In the genomic region with DNA sequence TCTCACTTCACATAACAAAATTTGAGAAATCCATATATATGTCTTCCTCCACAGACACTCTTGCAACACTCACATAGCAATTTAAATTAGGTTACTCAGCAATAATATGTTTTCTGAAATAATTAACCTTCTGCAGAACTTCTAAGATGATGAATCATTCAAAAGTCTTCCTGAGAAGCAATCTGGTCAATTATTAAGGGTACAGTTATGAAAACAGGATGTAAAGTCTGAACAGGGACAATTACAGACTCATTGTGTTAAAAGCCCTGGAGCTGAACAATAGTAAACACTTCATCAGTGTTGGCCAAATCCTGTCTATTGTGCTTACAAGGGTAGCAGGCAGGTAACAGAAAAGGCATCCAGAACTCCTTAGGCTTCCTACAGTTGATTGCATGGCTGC, we compare ENCODE assay signal across 11 cellular contexts.
DNase-seq lines count a peak whose midpoint lies in the region; ATAC-seq, FAIRE-seq and TF ChIP-seq lines count a peak whose summit lies in the region.
"Had no signal": no experiment of that assay in that cellular context is flagged by ENCODE, and none has a peak within 500 bp of the region (broad histone marks: within the 10 kb centered on the region; RNA-seq: fewer than 3 reads in every experiment).

No MANE protein-coding gene starts in this region.

- no peaks in the 10 kb centered on the region for H3K79me2 ChIP-seq in astrocyte (ENCODE audit: insufficient read depth, low read length)

- H3K9me3 Mint-ChIP-seq in astrocyte (ENCODE audit: unreplicated experiment), result no peaks in the 10 kb centered on the region
- H3K9me3 Mint-ChIP-seq in activated CD8-positive, alpha-beta T cell treated with anti-CD3 and anti-CD28 coated beads for 36 hours, result no peaks in the 10 kb centered on the region

- TF ChIP-seq CTCF in astrocyte (IDR thresholded peaks at IDR 0.05; ENCODE audit: insufficient read depth, low read depth, low read length) (no peak), upper lobe of right lung (IDR thresholded peaks at IDR 0.05) (no peak)
- no peak for TF ChIP-seq CTCF in activated CD8-positive, alpha-beta T cell treated with anti-CD3 and anti-CD28 coated beads for 36 hours (IDR thresholded peaks at IDR 0.05)

- no peak overlapping the region for H3K4me3 ChIP-seq in astrocyte (ENCODE audit: insufficient read depth, low read depth, low read length)
- H3K4me3 ChIP-seq in upper lobe of right lung, result no peak overlapping the region
- H3K4me3 ChIP-seq: uterus had no signal

- no peaks in the 10 kb centered on the region for H3K36me3 Mint-ChIP-seq in astrocyte (ENCODE audit: low read depth, unreplicated experiment)
- H3K36me3 Mint-ChIP-seq in activated CD8-positive, alpha-beta T cell treated with anti-CD3 and anti-CD28 coated beads for 36 hours (ENCODE audit: low read depth), result no peaks in the 10 kb centered on the region

- no peak overlapping the region for H3K4me3 Mint-ChIP-seq in astrocyte (ENCODE audit: unreplicated experiment)
- no peak overlapping the region for H3K4me3 Mint-ChIP-seq in activated CD8-positive, alpha-beta T cell treated with anti-CD3 and anti-CD28 coated beads for 36 hours

- H3K36me3 ChIP-seq in astrocyte (ENCODE audit: insufficient read depth, low read length), result no peaks in the 10 kb centered on the region
- H3K36me3 ChIP-seq in upper lobe of right lung, result no peaks in the 10 kb centered on the region
- H3K36me3 ChIP-seq: uterus had no signal

- no peaks in the 10 kb centered on the region for H3K4me1 ChIP-seq in astrocyte (ENCODE audit: insufficient read depth, low read length)
- peaks cover 21% of the 10 kb centered on the region for H3K4me1 ChIP-seq in upper lobe of right lung
- H3K4me1 ChIP-seq: uterus had no signal

- no peak for DNase-seq in left cardiac atrium
- no peak for DNase-seq in Right ventricle myocardium inferior (ENCODE audit: missing footprints)
- no peak for DNase-seq in astrocyte (ENCODE audit: low read depth)
- no peak for DNase-seq in upper lobe of right lung
- DNase-seq in activated CD8-positive, alpha-beta T cell treated with anti-CD3 and anti-CD28 coated beads for 36 hours, result no peak
- no peak for DNase-seq in activated naive CD4-positive, alpha-beta T cell (lab: John Stamatoyannopoulos, UW)
- DNase-seq in central memory CD4-positive, alpha-beta T cell, result no peak
- DNase-seq: midbrain; stimulated activated CD4-positive, alpha-beta T cell treated with anti-CD3 and anti-CD28 coated beads, Interleukin-4, amount 100 ng/mL, for 24 hours; uterus had no signal

- H3K27me3 Mint-ChIP-seq in astrocyte (ENCODE audit: low read depth, unreplicated experiment), result no peaks in the 10 kb centered on the region
- peaks cover 26% of the 10 kb centered on the region for H3K27me3 Mint-ChIP-seq in activated CD8-positive, alpha-beta T cell treated with anti-CD3 and anti-CD28 coated beads for 36 hours

- H3K27me3 ChIP-seq in astrocyte (ENCODE audit: insufficient read depth, low read length) (no peaks in the 10 kb centered on the region), upper lobe of right lung (no peaks in the 10 kb centered on the region)
- H3K27me3 ChIP-seq: uterus had no signal

- no peak for FAIRE-seq in astrocyte (lab: Jason Lieb, UNC)

- H2AFZ ChIP-seq in astrocyte (ENCODE audit: low read depth, low read length), result no peak overlapping the region

- H3K4me1 Mint-ChIP-seq in astrocyte (ENCODE audit: low read depth, unreplicated experiment), result peaks cover 29% of the 10 kb centered on the region
- H3K4me1 Mint-ChIP-seq in activated CD8-positive, alpha-beta T cell treated with anti-CD3 and anti-CD28 coated beads for 36 hours (ENCODE audit: low read depth), result no peaks in the 10 kb centered on the region

- peak overlapping the region; percentile 56 for H3K27ac Mint-ChIP-seq in astrocyte (ENCODE audit: unreplicated experiment)
- H3K27ac Mint-ChIP-seq in activated CD8-positive, alpha-beta T cell treated with anti-CD3 and anti-CD28 coated beads for 36 hours, result no peak overlapping the region

- intact Hi-C loops in left cardiac atrium (cut with DNase I) (no loop called here), Right ventricle myocardium inferior (cut with DNase I) (no loop called here), upper lobe of right lung (cut with DNase I) (no loop called here)
- intact Hi-C loops in activated CD8-positive, alpha-beta T cell treated with anti-CD3 and anti-CD28 coated beads for 36 hours (cut with micrococcal nuclease), result no loop called here

- H3K9me3 ChIP-seq in astrocyte (ENCODE audit: insufficient read depth, low read depth, low read length), result no peaks in the 10 kb centered on the region
- H3K9me3 ChIP-seq in upper lobe of right lung, result no peaks in the 10 kb centered on the region
- H3K9me3 ChIP-seq: uterus had no signal

- POLR2A ChIA-PET in activated CD8-positive, alpha-beta T cell treated with anti-CD3 and anti-CD28 coated beads for 36 hours (lab: Charles Lee), result no interaction called here

- ATAC-seq in left cardiac atrium (peak; percentile 32 to 44), Right ventricle myocardium inferior (no peak), HG03159 (IDR thresholded peaks at IDR 0.05; ENCODE audit: unreplicated experiment) (peak; percentile 76), upper lobe of right lung (peak; percentile 76)
- no peak for ATAC-seq in activated CD8-positive, alpha-beta T cell treated with anti-CD3 and anti-CD28 coated beads for 36 hours

- peak overlapping the region; percentile 7 for H3K4me2 ChIP-seq in astrocyte (ENCODE audit: low read length)

- no peak overlapping the region for H3K9ac ChIP-seq in astrocyte (ENCODE audit: low read length)

- no peaks in the 10 kb centered on the region for H4K20me1 ChIP-seq in astrocyte (ENCODE audit: insufficient read depth, low read length)

- CTCF ChIA-PET in activated CD8-positive, alpha-beta T cell treated with anti-CD3 and anti-CD28 coated beads for 36 hours (lab: Charles Lee), result no interaction called here

- no peak overlapping the region for H3K27ac ChIP-seq in astrocyte (ENCODE audit: low read depth, low read length)
- H3K27ac ChIP-seq in upper lobe of right lung, result no peak overlapping the region
- H3K27ac ChIP-seq: uterus had no signal

Comparison
In these comparisons a context has a peak if more than half of its experiments do, and no peak if none do; other contexts are left out.
1. ATAC-seq: peak in left cardiac atrium (2 of 2), HG03159 (single experiment) and upper lobe of right lung (single experiment); none in Right ventricle myocardium inferior (single experiment) and activated CD8-positive, alpha-beta T cell treated with anti-CD3 and anti-CD28 coated beads for 36 hours (single experiment).